ENCODE assay signal across 15 cellular contexts in the genomic region with DNA sequence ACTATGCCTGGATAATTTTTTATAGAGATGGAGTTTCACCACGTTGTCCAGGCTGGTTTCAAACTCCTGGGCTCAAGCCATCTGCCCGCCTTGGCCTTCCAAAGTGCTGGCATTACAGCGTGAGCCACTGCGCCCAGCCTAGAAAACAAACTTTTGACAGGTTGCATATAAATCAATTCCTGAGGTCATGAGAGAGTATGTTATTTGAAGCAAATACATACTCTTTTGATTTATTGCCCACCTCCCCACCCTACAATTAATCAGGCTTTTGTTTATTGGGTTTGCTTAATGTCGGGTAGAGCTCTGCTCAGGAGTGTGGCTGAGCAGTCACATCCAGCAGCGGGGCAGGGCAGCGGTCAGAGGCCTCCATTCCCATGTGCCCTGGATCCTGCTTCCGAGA.
"Had no signal": no experiment of that assay in that cellular context is flagged by ENCODE, and none has a peak within 500 bp of the region (broad histone marks: within the 10 kb centered on the region; RNA-seq: fewer than 3 reads in every experiment).

No MANE protein-coding gene starts in this region.

- H3K27ac ChIP-seq: foreskin keratinocyte, tibial nerve had no signal

- H3K4me3 ChIP-seq: ascending aorta, smooth muscle cell, tibial nerve had no signal

- H3K36me3 ChIP-seq: ascending aorta had no signal

- H3K9me3 ChIP-seq: ascending aorta, tibial nerve had no signal

- ATAC-seq: activated CD8-positive, alpha-beta T cell treated with anti-CD3 and anti-CD28 coated beads, Interleukin-2, amount 10 ng/mL, durations not matched to agents 7 days and 5 days; foreskin keratinocyte; left ventricle myocardium superior; T-cell had no signal

- H3K27me3 ChIP-seq: ascending aorta, foreskin keratinocyte, tibial nerve had no signal

- FAIRE-seq: colon, endothelial cell of umbilical vein, islet of Langerhans had no signal

- DNase-seq: activated CD4-positive, alpha-beta T cell treated with anti-CD3 and anti-CD28 coated beads for 48 hours; activated CD8-positive, alpha-beta T cell treated with anti-CD3 and anti-CD28 coated beads, Interleukin-2, amount 10 ng/mL, durations not matched to agents 7 days and 5 days; activated naive CD4-positive, alpha-beta T cell; foreskin keratinocyte; head of caudate nucleus; left ventricle myocardium superior; mesenchymal stem cell; T-cell; T1000 had no signal
